In the genomic region with DNA sequence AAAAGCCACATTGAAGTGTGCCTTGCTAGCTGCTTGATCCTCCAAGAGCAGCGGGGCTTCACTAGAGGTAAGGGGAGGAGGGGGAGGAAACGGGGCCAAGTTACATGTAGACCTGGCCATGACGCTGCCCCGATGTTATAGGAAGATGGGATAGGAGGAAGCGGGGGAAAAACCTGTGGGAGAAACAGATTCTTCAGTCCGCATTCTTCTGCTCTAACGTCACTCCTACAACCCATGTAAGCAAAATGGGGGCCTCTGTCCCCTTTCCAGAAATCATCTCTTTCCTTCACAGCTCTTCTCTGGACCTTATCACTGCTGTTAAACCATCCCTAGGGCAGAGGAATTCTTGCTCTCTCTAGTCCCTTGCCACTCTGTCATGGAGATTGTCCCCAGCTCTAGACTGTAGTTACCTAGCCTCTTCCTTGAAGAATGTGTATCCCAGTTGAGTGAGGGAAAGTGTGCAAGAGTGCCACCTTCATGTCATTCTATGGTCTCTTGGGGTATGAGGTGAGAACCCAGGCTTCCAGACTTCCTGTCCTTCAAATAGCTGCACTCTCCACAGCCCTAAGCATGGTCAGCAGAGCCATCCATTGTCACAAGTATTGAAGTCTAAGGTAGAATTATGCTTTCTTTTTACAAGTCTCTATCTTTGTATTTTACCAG, we compare ENCODE assay signal across 9 cellular contexts. TPM values are rescaled to one million over a fixed set of nuclear protein-coding genes. Genes with fewer than 3 reads are reported as not detected.
DNase-seq lines count a peak whose midpoint lies in the region; ATAC-seq and TF ChIP-seq lines count a peak whose summit lies in the region.
"Had no signal": no experiment of that assay in that cellular context is flagged by ENCODE, and none has a peak within 500 bp of the region (broad histone marks: within the 10 kb centered on the region; RNA-seq: fewer than 3 reads in every experiment).

No MANE protein-coding gene starts in this region.

- H3K36me3 ChIP-seq in HEK293 (ENCODE audit: control insufficient read depth in 2 of 2, insufficient read depth in 1 of 2, low read length in 2 of 2), result peaks cover 0 to 42% of the 10 kb centered on the region in 2 experiments; a peak in 1 of 3 replicates
- peaks cover 22% of the 10 kb centered on the region for H3K36me3 ChIP-seq in brain microvascular endothelial cell (replicated peaks)
- peaks cover 17 to 25% of the 10 kb centered on the region in 2 donors for H3K36me3 ChIP-seq in muscle layer of duodenum (ENCODE audit: control insufficient read depth in 1 of 2, insufficient read depth in 2 of 2, low read length in 2 of 2)
- H3K36me3 ChIP-seq in MG63, result peaks cover 10% of the 10 kb centered on the region

- H3K4me1 ChIP-seq in HEK293 (ENCODE audit: control insufficient read depth, insufficient read depth, low read length) (no peaks in the 10 kb centered on the region), muscle layer of duodenum (ENCODE audit: control insufficient read depth in 1 of 2, insufficient read depth in 2 of 2, low read length in 2 of 2) (peaks cover 15 to 75% of the 10 kb centered on the region in 2 donors)

- intact Hi-C loops in left colon (cut with DNase I, micrococcal nuclease), result loop anchor here in 1 of 2 donors (10.0 kb wide), 1 partner anchor 266 kb away; the partner anchor contains the start of gene BOLA1

- TF ChIP-seq CTCF in AG04450 (IDR thresholded peaks at IDR 0.05; ENCODE audit: low read depth, low read length), result no peak
- TF ChIP-seq CTCF in HEK293 (tag by site-specific recombination; IDR thresholded peaks at IDR 0.05), result no peak
- TF ChIP-seq CTCF in brain microvascular endothelial cell (IDR thresholded peaks at IDR 0.05; ENCODE audit: low read depth, low read length, missing control alignments), result no peak

- H3K27ac ChIP-seq in AG04450 (ENCODE audit: low read depth, low read length) (peak overlapping the region; percentile 99), HEK293 (ENCODE audit: extremely low read depth, low read depth, low read length) (no peak overlapping the region), brain microvascular endothelial cell (peak overlapping the region; percentile 95), muscle layer of duodenum (ENCODE audit: low read length) (peak overlapping the region; percentile 98)

- no peaks in the 10 kb centered on the region for H3K9me3 ChIP-seq in AG04450 (ENCODE audit: control insufficient read depth, insufficient read depth, low read length)
- H3K9me3 ChIP-seq in HEK293 (ENCODE audit: control insufficient read depth, insufficient read depth, low read depth, low read length), result no peaks in the 10 kb centered on the region
- no peaks in the 10 kb centered on the region for H3K9me3 ChIP-seq in muscle layer of duodenum (ENCODE audit: control insufficient read depth in 1 of 2, low read length in 2 of 2)
- H3K9me3 ChIP-seq in MG63, result no peaks in the 10 kb centered on the region

- H3K27me3 ChIP-seq in AG04450 (ENCODE audit: control insufficient read depth, insufficient read depth, low read length) (no peaks in the 10 kb centered on the region), brain microvascular endothelial cell (replicated peaks) (no peaks in the 10 kb centered on the region), muscle layer of duodenum (ENCODE audit: low read depth, low read length) (no peaks in the 10 kb centered on the region), MG63 (no peaks in the 10 kb centered on the region)

- DNase-seq in AG04450 (ENCODE audit: low read depth, low spot score) (no peak), brain microvascular endothelial cell (no peak), MG63 (no peak), NCI-H526 (lab: John Stamatoyannopoulos, UW) (no peak), left colon (no peak)
- DNase-seq: DMS153 had no signal

- ATAC-seq in GM19452 (IDR thresholded peaks at IDR 0.05; ENCODE audit: unreplicated experiment) (no peak), left colon (no peak)

- in situ Hi-C loops in brain microvascular endothelial cell (cut with HindIII; ENCODE audit: low pct_ligation_motif_present, low sequenced_read_pairs), result no loop called here

- H3K4me3 ChIP-seq in AG04450 (ENCODE audit: low read depth, low read length), result no peak overlapping the region
- no peak overlapping the region for H3K4me3 ChIP-seq in HEK293 (ENCODE audit: low read depth, low read length)
- no peak overlapping the region for H3K4me3 ChIP-seq in brain microvascular endothelial cell (ENCODE audit: low read depth, low read length)
- H3K4me3 ChIP-seq in muscle layer of duodenum (ENCODE audit: low read depth in 1 of 2, low read length in 2 of 2), result peak overlapping the region in 1 of 2 donors; percentile 16
- no peak overlapping the region for H3K4me3 ChIP-seq in MG63

- POLR2A ChIA-PET in AG04450 (lab: Yijun Ruan, JAX), result interaction anchor here (0.6 to 7.0 kb wide), 2 partner anchors 10 to 72 kb away, joined by 8 to 149 read pairs; partner anchors contain the start of gene PLEKHO1
- POLR2A ChIA-PET in HEK293 (lab: Yijun Ruan, JAX), result interaction anchor here (0.6 to 1.1 kb wide), 4 partner anchors 9 to 54 kb away, joined by 3 to 4 read pairs (median 3); no protein-coding TSS in a partner anchor

- CTCF ChIA-PET in AG04450 (lab: Charles Lee) (interaction anchor here (0.6 to 5.4 kb wide), 4 partner anchors 18 to 400 kb away, joined by 3 to 24 read pairs (median 6); no protein-coding TSS in a partner anchor), HEK293 (lab: Yijun Ruan, JAX) (interaction anchor here (0.9 to 2.4 kb wide), 6 partner anchors 26 to 199 kb away, joined by 3 to 12 read pairs (median 4); no protein-coding TSS in a partner anchor)

TF ChIP-seq in HEK293, 187 proteins besides CTCF, POLR2A, EP300 and RAD21:
- TF ChIP-seq ZNF664 (tag by site-specific recombination; IDR thresholded peaks at IDR 0.05) (no peak), PRDM1 (tag by site-specific recombination; IDR thresholded peaks at IDR 0.05) (0 out of 2 replicates have a peak, but pooled peaks have one; percentile 5), ZNF747 (tag by site-specific recombination; IDR thresholded peaks at IDR 0.05) (no peak), MYNN (tag by site-specific recombination; IDR thresholded peaks at IDR 0.05; ENCODE audit: borderline replicate concordance) (no peak), WT1 (tag by site-specific recombination; IDR thresholded peaks at IDR 0.05) (no peak), ZNF837 (tag by site-specific recombination; IDR thresholded peaks at IDR 0.05) (no peak), KLF8 (tag by site-specific recombination; IDR thresholded peaks at IDR 0.05) (no peak), KLF16 (tag by site-specific recombination; IDR thresholded peaks at IDR 0.05) (no peak), OSR2 (tag by site-specific recombination; IDR thresholded peaks at IDR 0.05) (no peak)
TF ChIP-seq in HEK293: peak in this region for 1.

RNA-seq across cellular contexts. Expression of gene PLEKHO1, which starts 11.4 kb away (rescaled TPM):
- polyA plus RNA-seq in AG04450 (2011; rRNA removed), result 62.0 and 73.4 TPM in 2 replicates
- 59.9 and 86.9 TPM in 2 replicates for polyA minus RNA-seq in AG04450 (2011; rRNA and poly(A)+ RNA removed)
- 9.9 and 15.8 TPM in 2 replicates for total RNA-seq in MG63 (2014; rRNA removed; shearing (Covaris generic); ENCODE audit: low replicate concordance)
- total RNA-seq in left colon, result 10 to 100 TPM in 1 of 2 donors, 1 to 10 TPM in 1; 4.8 to 43.0 TPM
